8 cellular contexts compared by ENCODE assay signal in genomic region chr3:12994357-12994606, GRCh38.
A peak's percentile ranks its signal among the peaks of the same experiment; 100 is the strongest.
DNase-seq lines count a peak whose midpoint lies in the region; ATAC-seq and TF ChIP-seq lines count a peak whose summit lies in the region.

No MANE protein-coding gene starts in this region.

- H3K36me3 Mint-ChIP-seq in stimulated activated naive B cell treated with anti-CD40 and anti-IgM and Interleukin-4, amounts not matched to agents 10 μg/mL and 1 μg/mL and 100 μg/mL, for 72 hours, result peaks cover 13 to 28% of the 10 kb centered on the region in 2 donors

- H3K27ac ChIP-seq in adrenal gland (peak overlapping the region; percentile 82 to 96 (median 93)), iPS-20b (ENCODE audit: low read length) (no peak overlapping the region)

- no peaks in the 10 kb centered on the region for H3K9me3 Mint-ChIP-seq in stimulated activated naive B cell treated with anti-CD40 and anti-IgM and Interleukin-4, amounts not matched to agents 10 μg/mL and 1 μg/mL and 100 μg/mL, for 72 hours

- H3K36me3 ChIP-seq in adrenal gland (replicated peaks in 1 of 2) (no peaks in the 10 kb centered on the region), iPS-20b (ENCODE audit: insufficient read depth, low read depth, low read length) (no peaks in the 10 kb centered on the region)

- H3K27ac Mint-ChIP-seq in stimulated activated naive B cell treated with anti-CD40 and anti-IgM and Interleukin-4, amounts not matched to agents 10 μg/mL and 1 μg/mL and 100 μg/mL, for 72 hours, result peak overlapping the region; percentile 92

- no peak for TF ChIP-seq CTCF in adrenal gland (IDR thresholded peaks at IDR 0.05)

- no peaks in the 10 kb centered on the region for H3K9me3 ChIP-seq in adrenal gland (replicated peaks in 1 of 3)
- no peaks in the 10 kb centered on the region for H3K9me3 ChIP-seq in iPS-20b (ENCODE audit: insufficient read depth, low read depth, low read length)

- peak; percentile 24 for DNase-seq in ELR (ENCODE audit: low read depth)
- DNase-seq in adrenal gland, result peak in 6 of 7 donors; percentile 66 to 80 (median 70)
- no peak for DNase-seq in stimulated activated naive B cell treated with anti-CD40 and anti-IgM and Interleukin-4, amounts not matched to agents 10 μg/mL and 1 μg/mL and 100 μg/mL, for 72 hours
- no peak for DNase-seq in NCI-H1092 (lab: John Stamatoyannopoulos, UW)
- DNase-seq in NCI-H1417 (lab: John Stamatoyannopoulos, UW), result no peak

- peak overlapping the region; percentile 86 to 87 for H3K4me3 Mint-ChIP-seq in stimulated activated naive B cell treated with anti-CD40 and anti-IgM and Interleukin-4, amounts not matched to agents 10 μg/mL and 1 μg/mL and 100 μg/mL, for 72 hours

- H3K4me3 ChIP-seq in adrenal gland (peak overlapping the region; percentile 29 to 64 (median 46)), iPS-20b (ENCODE audit: low read length) (peak overlapping the region; percentile 74)

- no peak for TF ChIP-seq POLR2A in adrenal gland (IDR thresholded peaks at IDR 0.05)

- no peaks in the 10 kb centered on the region for H3K27me3 Mint-ChIP-seq in stimulated activated naive B cell treated with anti-CD40 and anti-IgM and Interleukin-4, amounts not matched to agents 10 μg/mL and 1 μg/mL and 100 μg/mL, for 72 hours

- ATAC-seq in HG02943 (IDR thresholded peaks at IDR 0.05; ENCODE audit: low read depth, unreplicated experiment), result peak; percentile 18
- peak; percentile 18 to 31 for ATAC-seq in stimulated activated naive B cell treated with anti-CD40 and anti-IgM and Interleukin-4, amounts not matched to agents 10 μg/mL and 1 μg/mL and 100 μg/mL, for 72 hours (replicated peaks)
- no peak for ATAC-seq in HG03342 (IDR thresholded peaks at IDR 0.05; ENCODE audit: unreplicated experiment)

- no peaks in the 10 kb centered on the region for H3K27me3 ChIP-seq in adrenal gland
- peaks cover 29% of the 10 kb centered on the region for H3K27me3 ChIP-seq in iPS-20b (ENCODE audit: insufficient read depth, low read length)

- peaks cover 71 to 85% of the 10 kb centered on the region in 2 donors for H3K4me1 Mint-ChIP-seq in stimulated activated naive B cell treated with anti-CD40 and anti-IgM and Interleukin-4, amounts not matched to agents 10 μg/mL and 1 μg/mL and 100 μg/mL, for 72 hours

- WGBS in adrenal gland, 4 donors, result 1 to 3% methylated on average over 14 to 25 of the region's 25 CpGs; no CpG with 5 or more reads in 2 of the 4 donors

- intact Hi-C loops in adrenal gland (cut with DNase I), result no loop called here

- no peak overlapping the region for H3K9ac ChIP-seq in iPS-20b (ENCODE audit: low read depth, low read length)

- H3K4me1 ChIP-seq in adrenal gland (replicated peaks in 1 of 2) (peaks cover 32 to 59% of the 10 kb centered on the region in 2 donors), iPS-20b (ENCODE audit: insufficient read depth, low read length) (peaks cover 2% of the 10 kb centered on the region; the same call in 1 of the 2 replicates)

Comparison
In these comparisons a context has a peak if more than half of its experiments do, and no peak if none do; other contexts are left out.
1. DNase-seq: peak in ELR (single experiment) and adrenal gland (6 of 7); none in stimulated activated naive B cell treated with anti-CD40 and anti-IgM and Interleukin-4, amounts not matched to agents 10 μg/mL and 1 μg/mL and 100 μg/mL, for 72 hours (single experiment), NCI-H1092 (single experiment) and NCI-H1417 (0 of 3).